1 cellular context compared by ENCODE assay signal in the genomic region with DNA sequence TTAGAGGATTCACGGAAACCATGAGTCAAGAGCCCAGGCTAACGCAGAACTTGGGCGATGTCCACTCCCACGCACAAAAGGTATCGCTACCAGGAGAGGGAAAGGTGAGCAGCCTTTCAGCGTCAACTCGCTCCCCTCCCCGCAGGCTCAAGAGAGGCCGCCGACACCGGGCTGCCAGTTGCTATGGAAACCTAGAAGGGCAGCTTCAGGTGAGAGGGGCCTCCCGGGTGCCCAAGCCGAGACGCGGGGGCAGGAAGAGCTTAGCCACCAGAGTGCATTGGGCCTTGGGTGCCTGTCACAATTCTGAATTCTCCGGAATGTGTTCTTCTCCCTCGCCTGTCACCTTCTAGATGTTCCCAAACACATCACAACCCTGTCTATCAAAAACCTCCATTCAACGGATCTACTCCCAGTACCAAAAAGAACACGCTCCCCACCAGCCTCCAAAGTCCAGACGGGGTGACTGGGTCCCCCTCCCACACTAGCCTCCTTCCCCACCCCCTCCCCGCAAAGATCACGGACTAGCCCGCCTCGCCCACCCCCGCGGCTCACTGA.
TF ChIP-seq lines count a peak whose summit lies in the region.

No MANE protein-coding gene starts in this region.

TF ChIP-seq in K562, 482 proteins besides CTCF, POLR2A, EP300 and RAD21:
- TF ChIP-seq RB1 (IDR thresholded peaks at IDR 0.05; ENCODE audit: low read depth) (0 out of 2 replicates have a peak, but pooled peaks have one; percentile 39), IFI16 (CRISPR knock-in tag; IDR thresholded peaks at IDR 0.05) (no peak), PKNOX1 (IDR thresholded peaks at IDR 0.05) (peak; percentile 76), ETV5 (CRISPR knock-in tag; IDR thresholded peaks at IDR 0.05; ENCODE audit: low read depth) (no peak; the same call in 1 of the 2 replicates), CTBP1 (IDR thresholded peaks at IDR 0.05; ENCODE audit: borderline replicate concordance) (peak; percentile 27; the same call in 1 of the 2 replicates), RFX1 (IDR thresholded peaks at IDR 0.05) (peak; percentile 95), SIN3A (IDR thresholded peaks at IDR 0.05; ENCODE audit: borderline replicate concordance in 2 of 2, control insufficient read depth in 1 of 2, low read depth in 2 of 2, low read length in 2 of 2) (peak in 1 of 2 experiments; percentile 60; a peak in 1 of 4 replicates), FOS (IDR thresholded peaks at IDR 0.05; ENCODE audit: extremely low read depth, insufficient read length) (no peak), DPF2 (IDR thresholded peaks at IDR 0.05) (0 out of 2 replicates have a peak, but pooled peaks have one; percentile 9), YY1 (IDR thresholded peaks at IDR 0.05; ENCODE audit: borderline replicate concordance in 1 of 3, control insufficient read depth in 1 of 3, extremely low read depth in 1 of 3, insufficient read depth in 3 of 3, insufficient read length in 1 of 3, insufficient replicate concordance in 2 of 3, low read depth in 1 of 3, low read length in 2 of 3) (peak in 1 of 3 experiments; percentile 10), HDAC1 (IDR thresholded peaks at IDR 0.05) (0 out of 4 replicates have a peak, but pooled peaks of 1 of the 2 experiments have one; percentile 17), ZEB2 (IDR thresholded peaks at IDR 0.05) (peak; percentile 78; the same call in 1 of the 2 replicates), NRF1 (conservative IDR thresholded peaks at IDR 0.05 in 1 of 2, IDR thresholded peaks at IDR 0.05 in 1 of 2) (peak in 1 of 2 experiments; percentile 19; a peak in 3 of 4 replicates), ZSCAN29 (IDR thresholded peaks at IDR 0.05) (0 out of 2 replicates have a peak, but pooled peaks have one; percentile 46), TRIM28 (IDR thresholded peaks at IDR 0.05) (no peak), ZNF395 (CRISPR knock-in tag; IDR thresholded peaks at IDR 0.05) (0 out of 2 replicates have a peak, but pooled peaks have one; percentile 53), ATF6 (CRISPR knock-in tag; IDR thresholded peaks at IDR 0.05) (0 out of 2 replicates have a peak, but pooled peaks have one; percentile 74), EGR1 (conservative IDR thresholded peaks at IDR 0.05) (peak; percentile 72), HEY1 (CRISPR knock-in tag; IDR thresholded peaks at IDR 0.05; ENCODE audit: borderline replicate concordance) (no peak), SP1 (CRISPR knock-in tag; IDR thresholded peaks at IDR 0.05) (peak; percentile 19; the same call in 1 of the 2 replicates), SMARCE1 (IDR thresholded peaks at IDR 0.05) (peak; percentile 15; the same call in 1 of the 2 replicates)
- TF ChIP-seq, protein P1, sequence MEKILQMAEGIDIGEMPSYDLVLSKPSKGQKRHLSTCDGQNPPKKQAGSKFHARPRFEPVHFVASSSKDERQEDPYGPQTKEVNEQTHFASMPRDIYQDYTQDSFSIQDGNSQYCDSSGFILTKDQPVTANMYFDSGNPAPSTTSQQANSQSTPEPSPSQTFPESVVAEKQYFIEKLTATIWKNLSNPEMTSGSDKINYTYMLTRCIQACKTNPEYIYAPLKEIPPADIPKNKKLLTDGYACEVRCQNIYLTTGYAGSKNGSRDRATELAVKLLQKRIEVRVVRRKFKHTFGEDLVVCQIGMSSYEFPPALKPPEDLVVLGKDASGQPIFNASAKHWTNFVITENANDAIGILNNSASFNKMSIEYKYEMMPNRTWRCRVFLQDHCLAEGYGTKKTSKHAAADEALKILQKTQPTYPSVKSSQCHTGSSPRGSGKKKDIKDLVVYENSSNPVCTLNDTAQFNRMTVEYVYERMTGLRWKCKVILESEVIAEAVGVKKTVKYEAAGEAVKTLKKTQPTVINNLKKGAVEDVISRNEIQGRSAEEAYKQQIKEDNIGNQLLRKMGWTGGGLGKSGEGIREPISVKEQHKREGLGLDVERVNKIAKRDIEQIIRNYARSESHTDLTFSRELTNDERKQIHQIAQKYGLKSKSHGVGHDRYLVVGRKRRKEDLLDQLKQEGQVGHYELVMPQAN (IDR thresholded peaks at IDR 0.05; ENCODE audit: borderline replicate concordance) = peak; percentile 37; the same call in 1 of the 2 replicates
- TF ChIP-seq, protein P2, sequence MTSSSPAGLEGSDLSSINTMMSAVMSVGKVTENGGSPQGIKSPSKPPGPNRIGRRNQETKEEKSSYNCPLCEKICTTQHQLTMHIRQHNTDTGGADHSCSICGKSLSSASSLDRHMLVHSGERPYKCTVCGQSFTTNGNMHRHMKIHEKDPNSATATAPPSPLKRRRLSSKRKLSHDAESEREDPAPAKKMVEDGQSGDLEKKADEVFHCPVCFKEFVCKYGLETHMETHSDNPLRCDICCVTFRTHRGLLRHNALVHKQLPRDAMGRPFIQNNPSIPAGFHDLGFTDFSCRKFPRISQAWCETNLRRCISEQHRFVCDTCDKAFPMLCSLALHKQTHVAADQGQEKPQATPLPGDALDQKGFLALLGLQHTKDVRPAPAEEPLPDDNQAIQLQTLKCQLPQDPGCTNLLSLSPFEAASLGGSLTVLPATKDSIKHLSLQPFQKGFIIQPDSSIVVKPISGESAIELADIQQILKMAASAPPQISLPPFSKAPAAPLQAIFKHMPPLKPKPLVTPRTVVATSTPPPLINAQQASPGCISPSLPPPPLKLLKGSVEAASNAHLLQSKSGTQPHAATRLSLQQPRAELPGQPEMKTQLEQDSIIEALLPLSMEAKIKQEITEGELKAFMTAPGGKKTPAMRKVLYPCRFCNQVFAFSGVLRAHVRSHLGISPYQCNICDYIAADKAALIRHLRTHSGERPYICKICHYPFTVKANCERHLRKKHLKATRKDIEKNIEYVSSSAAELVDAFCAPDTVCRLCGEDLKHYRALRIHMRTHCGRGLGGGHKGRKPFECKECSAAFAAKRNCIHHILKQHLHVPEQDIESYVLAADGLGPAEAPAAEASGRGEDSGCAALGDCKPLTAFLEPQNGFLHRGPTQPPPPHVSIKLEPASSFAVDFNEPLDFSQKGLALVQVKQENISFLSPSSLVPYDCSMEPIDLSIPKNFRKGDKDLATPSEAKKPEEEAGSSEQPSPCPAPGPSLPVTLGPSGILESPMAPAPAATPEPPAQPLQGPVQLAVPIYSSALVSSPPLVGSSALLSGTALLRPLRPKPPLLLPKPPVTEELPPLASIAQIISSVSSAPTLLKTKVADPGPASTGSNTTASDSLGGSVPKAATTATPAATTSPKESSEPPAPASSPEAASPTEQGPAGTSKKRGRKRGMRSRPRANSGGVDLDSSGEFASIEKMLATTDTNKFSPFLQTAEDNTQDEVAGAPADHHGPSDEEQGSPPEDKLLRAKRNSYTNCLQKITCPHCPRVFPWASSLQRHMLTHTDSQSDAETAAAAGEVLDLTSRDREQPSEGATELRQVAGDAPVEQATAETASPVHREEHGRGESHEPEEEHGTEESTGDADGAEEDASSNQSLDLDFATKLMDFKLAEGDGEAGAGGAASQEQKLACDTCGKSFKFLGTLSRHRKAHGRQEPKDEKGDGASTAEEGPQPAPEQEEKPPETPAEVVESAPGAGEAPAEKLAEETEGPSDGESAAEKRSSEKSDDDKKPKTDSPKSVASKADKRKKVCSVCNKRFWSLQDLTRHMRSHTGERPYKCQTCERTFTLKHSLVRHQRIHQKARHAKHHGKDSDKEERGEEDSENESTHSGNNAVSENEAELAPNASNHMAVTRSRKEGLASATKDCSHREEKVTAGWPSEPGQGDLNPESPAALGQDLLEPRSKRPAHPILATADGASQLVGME (CRISPR knock-in tag; IDR thresholded peaks at IDR 0.05) = 0 out of 2 replicates have a peak, but pooled peaks have one; percentile 67
- TF ChIP-seq, protein P3, sequence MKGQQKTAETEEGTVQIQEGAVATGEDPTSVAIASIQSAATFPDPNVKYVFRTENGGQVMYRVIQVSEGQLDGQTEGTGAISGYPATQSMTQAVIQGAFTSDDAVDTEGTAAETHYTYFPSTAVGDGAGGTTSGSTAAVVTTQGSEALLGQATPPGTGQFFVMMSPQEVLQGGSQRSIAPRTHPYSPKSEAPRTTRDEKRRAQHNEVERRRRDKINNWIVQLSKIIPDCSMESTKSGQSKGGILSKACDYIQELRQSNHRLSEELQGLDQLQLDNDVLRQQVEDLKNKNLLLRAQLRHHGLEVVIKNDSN (CRISPR knock-in tag; IDR thresholded peaks at IDR 0.05) = 0 out of 2 replicates have a peak, but pooled peaks have one; percentile 13
- TF ChIP-seq, protein P4, sequence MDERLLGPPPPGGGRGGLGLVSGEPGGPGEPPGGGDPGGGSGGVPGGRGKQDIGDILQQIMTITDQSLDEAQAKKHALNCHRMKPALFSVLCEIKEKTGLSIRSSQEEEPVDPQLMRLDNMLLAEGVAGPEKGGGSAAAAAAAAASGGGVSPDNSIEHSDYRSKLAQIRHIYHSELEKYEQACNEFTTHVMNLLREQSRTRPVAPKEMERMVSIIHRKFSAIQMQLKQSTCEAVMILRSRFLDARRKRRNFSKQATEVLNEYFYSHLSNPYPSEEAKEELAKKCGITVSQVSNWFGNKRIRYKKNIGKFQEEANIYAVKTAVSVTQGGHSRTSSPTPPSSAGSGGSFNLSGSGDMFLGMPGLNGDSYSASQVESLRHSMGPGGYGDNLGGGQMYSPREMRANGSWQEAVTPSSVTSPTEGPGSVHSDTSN (CRISPR knock-in tag; IDR thresholded peaks at IDR 0.05; ENCODE audit: low read depth) = no peak
- TF ChIP-seq, protein P4 (tag; conservative IDR thresholded peaks at IDR 0.05; ENCODE audit: low read depth) = peak; percentile 20; the same call in 1 of the 2 replicates
- TF ChIP-seq, protein P5, sequence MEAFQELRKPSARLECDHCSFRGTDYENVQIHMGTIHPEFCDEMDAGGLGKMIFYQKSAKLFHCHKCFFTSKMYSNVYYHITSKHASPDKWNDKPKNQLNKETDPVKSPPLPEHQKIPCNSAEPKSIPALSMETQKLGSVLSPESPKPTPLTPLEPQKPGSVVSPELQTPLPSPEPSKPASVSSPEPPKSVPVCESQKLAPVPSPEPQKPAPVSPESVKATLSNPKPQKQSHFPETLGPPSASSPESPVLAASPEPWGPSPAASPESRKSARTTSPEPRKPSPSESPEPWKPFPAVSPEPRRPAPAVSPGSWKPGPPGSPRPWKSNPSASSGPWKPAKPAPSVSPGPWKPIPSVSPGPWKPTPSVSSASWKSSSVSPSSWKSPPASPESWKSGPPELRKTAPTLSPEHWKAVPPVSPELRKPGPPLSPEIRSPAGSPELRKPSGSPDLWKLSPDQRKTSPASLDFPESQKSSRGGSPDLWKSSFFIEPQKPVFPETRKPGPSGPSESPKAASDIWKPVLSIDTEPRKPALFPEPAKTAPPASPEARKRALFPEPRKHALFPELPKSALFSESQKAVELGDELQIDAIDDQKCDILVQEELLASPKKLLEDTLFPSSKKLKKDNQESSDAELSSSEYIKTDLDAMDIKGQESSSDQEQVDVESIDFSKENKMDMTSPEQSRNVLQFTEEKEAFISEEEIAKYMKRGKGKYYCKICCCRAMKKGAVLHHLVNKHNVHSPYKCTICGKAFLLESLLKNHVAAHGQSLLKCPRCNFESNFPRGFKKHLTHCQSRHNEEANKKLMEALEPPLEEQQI (IDR thresholded peaks at IDR 0.05) = no peak
- TF ChIP-seq, protein P6, sequence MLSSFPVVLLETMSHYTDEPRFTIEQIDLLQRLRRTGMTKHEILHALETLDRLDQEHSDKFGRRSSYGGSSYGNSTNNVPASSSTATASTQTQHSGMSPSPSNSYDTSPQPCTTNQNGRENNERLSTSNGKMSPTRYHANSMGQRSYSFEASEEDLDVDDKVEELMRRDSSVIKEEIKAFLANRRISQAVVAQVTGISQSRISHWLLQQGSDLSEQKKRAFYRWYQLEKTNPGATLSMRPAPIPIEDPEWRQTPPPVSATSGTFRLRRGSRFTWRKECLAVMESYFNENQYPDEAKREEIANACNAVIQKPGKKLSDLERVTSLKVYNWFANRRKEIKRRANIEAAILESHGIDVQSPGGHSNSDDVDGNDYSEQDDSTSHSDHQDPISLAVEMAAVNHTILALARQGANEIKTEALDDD (IDR thresholded peaks at IDR 0.05) = no peak
